Comparison of ENCODE assay signal across 24 cellular contexts in genomic region chr19:17037966-17038500, GRCh38. TPM values are rescaled to one million over a fixed set of nuclear protein-coding genes. Genes with fewer than 3 reads are reported as not detected.
DNase-seq lines count a peak whose midpoint lies in the region; TF ChIP-seq lines count a peak whose summit lies in the region.
"Had no signal": no experiment of that assay in that cellular context is flagged by ENCODE, and none has a peak within 500 bp of the region (broad histone marks: within the 10 kb centered on the region; RNA-seq: fewer than 3 reads in every experiment).

No MANE protein-coding gene starts in this region.

- peak; percentile 48 for DNase-seq in H7
- peak; percentile 11 for DNase-seq in RPMI7951 (ENCODE audit: low read depth)
- peak; percentile 27 to 30 for DNase-seq in hippocampal formation (lab: John Stamatoyannopoulos, UW)
- no peak for DNase-seq in osteocyte (ENCODE audit: extremely low spot score, unreplicated experiment)
- DNase-seq in SHP77 treated with DMSO at 0.1 percent for 48 hours (lab: John Stamatoyannopoulos, UW) = no peak
- DNase-seq in uterus = no peak
- no peak for DNase-seq in nephron progenitor cell
- DNase-seq: CD4-positive, alpha-beta memory T cell; COR-L47; DMS79; EL; GDM1; NCI-H1048; NCI-H1436; NCI-H187; NCI-H2171 treated with DMSO at 0.1 percent for 48 hours; NCI-H345; NCI-H510A treated with DMSO at 0.1 percent for 48 hours had no signal

- H3K4me1 Mint-ChIP-seq in osteocyte (ENCODE audit: unreplicated experiment) = peaks cover 37% of the 10 kb centered on the region
- H3K4me1 Mint-ChIP-seq in nephron progenitor cell = peaks cover 16% of the 10 kb centered on the region
- H3K4me1 Mint-ChIP-seq: CD4-positive, alpha-beta memory T cell had no signal

- H3K9me3 Mint-ChIP-seq in osteocyte (ENCODE audit: unreplicated experiment) (no peaks in the 10 kb centered on the region), nephron progenitor cell (no peaks in the 10 kb centered on the region)
- H3K9me3 Mint-ChIP-seq: CD4-positive, alpha-beta memory T cell had no signal

- TF ChIP-seq POLR2A in uterus (IDR thresholded peaks at IDR 0.05) = no peak

- H3K27me3 ChIP-seq in H7 (ENCODE audit: control insufficient read depth, insufficient read depth, low read length) = no peaks in the 10 kb centered on the region
- H3K27me3 ChIP-seq in uterus = no peaks in the 10 kb centered on the region

- H3K27ac Mint-ChIP-seq in osteocyte (ENCODE audit: unreplicated experiment) (peak overlapping the region; percentile 34), nephron progenitor cell (no peak overlapping the region)
- H3K27ac Mint-ChIP-seq: IgD-negative memory B cell had no signal

- H3K36me3 Mint-ChIP-seq in osteocyte (ENCODE audit: unreplicated experiment) = peaks cover 3% of the 10 kb centered on the region
- no peaks in the 10 kb centered on the region for H3K36me3 Mint-ChIP-seq in nephron progenitor cell (ENCODE audit: low read depth)
- H3K36me3 Mint-ChIP-seq: CD4-positive, alpha-beta memory T cell; IgD-negative memory B cell had no signal

- H3K27me3 Mint-ChIP-seq in osteocyte (ENCODE audit: unreplicated experiment) = peaks cover 5% of the 10 kb centered on the region
- H3K27me3 Mint-ChIP-seq in nephron progenitor cell (ENCODE audit: low read depth, poor library complexity) = peaks cover 25% of the 10 kb centered on the region

- TF ChIP-seq CTCF in osteocyte (IDR thresholded peaks at IDR 0.05) = no peak
- no peak for TF ChIP-seq CTCF in uterus (IDR thresholded peaks at IDR 0.05)
- TF ChIP-seq CTCF in nephron progenitor cell (IDR thresholded peaks at IDR 0.05) = no peak

- H3K36me3 ChIP-seq in H7 (replicated peaks; ENCODE audit: control insufficient read depth, insufficient read depth, low read length) = no peaks in the 10 kb centered on the region
- no peaks in the 10 kb centered on the region for H3K36me3 ChIP-seq in uterus
- H3K36me3 ChIP-seq: SJSA1 had no signal

- no peak overlapping the region for H3K4me3 Mint-ChIP-seq in osteocyte (ENCODE audit: unreplicated experiment)
- no peak overlapping the region for H3K4me3 Mint-ChIP-seq in nephron progenitor cell
- H3K4me3 Mint-ChIP-seq: CD4-positive, alpha-beta memory T cell; IgD-negative memory B cell had no signal

- no peaks in the 10 kb centered on the region for H3K9me3 ChIP-seq in uterus
- H3K9me3 ChIP-seq: A549, SJSA1 had no signal

- H3K4me3 ChIP-seq in H7 (ENCODE audit: insufficient read depth, low read depth, low read length) = no peak overlapping the region
- no peak overlapping the region for H3K4me3 ChIP-seq in uterus
- H3K4me3 ChIP-seq: A549, GM12878, SJSA1 had no signal

- no peak overlapping the region for H3K27ac ChIP-seq in uterus
- H3K27ac ChIP-seq: A549, HL-60, SJSA1 had no signal

- H3K4me1 ChIP-seq in uterus = no peaks in the 10 kb centered on the region
- H3K4me1 ChIP-seq: A549, SJSA1 had no signal

- intact Hi-C loops in uterus (cut with DNase I; ENCODE audit: low total_unique reads) = no loop called here

RNA-seq across cellular contexts. Expression of gene CPAMD8, which starts 11.4 kb away (rescaled TPM):
- 4.5 and 5.2 TPM in 2 replicates for total RNA-seq in H7 (2014; rRNA removed; shearing (Covaris generic))
- total RNA-seq in RPMI7951 (2014; rRNA removed; shearing (Covaris generic)) = 2.5 and 2.6 TPM in 2 replicates
- total RNA-seq in osteocyte (294 and 296 TPM in 2 replicates), uterus (10 to 100 TPM in 3 of 4 donors, 1 to 10 TPM in 1; 2.8 to 18.3 (median 15.7) TPM)
- total RNA-seq: H4 had no signal

RNA-seq across cellular contexts. Expression of gene HAUS8, which starts 37.2 kb away (rescaled TPM):
- 10.4 and 15.5 TPM in 2 replicates for total RNA-seq in H7 (2014; rRNA removed; shearing (Covaris generic))
- 13.8 and 15.9 TPM in 2 replicates for total RNA-seq in RPMI7951 (2014; rRNA removed; shearing (Covaris generic))
- total RNA-seq in osteocyte = 9.2 and 11.6 TPM in 2 replicates
- total RNA-seq in uterus = 10 to 100 TPM in 2 of 4 donors, 1 to 10 TPM in 2; 2.6 to 11.5 (median 6.9) TPM

RNA-seq across cellular contexts. Expression of gene MYO9B, which starts 37.5 kb away (rescaled TPM):
- 32.9 and 40.8 TPM in 2 replicates for total RNA-seq in H7 (2014; rRNA removed; shearing (Covaris generic))
- total RNA-seq in RPMI7951 (2014; rRNA removed; shearing (Covaris generic)) = 31.6 and 36.9 TPM in 2 replicates
- total RNA-seq in osteocyte (93.3 and 94.3 TPM in 2 replicates), uterus (100 to 1,000 TPM in 1 of 4 donors, 10 to 100 TPM in 3; 17.6 to 117 (median 54.1) TPM)

Comparison
In these comparisons a context has a peak if more than half of its experiments do, and no peak if none do; other contexts are left out.
1. DNase-seq: peak in H7 (single experiment), RPMI7951 (single experiment) and hippocampal formation (2 of 2); none in osteocyte (single experiment), SHP77 treated with DMSO at 0.1 percent for 48 hours (single experiment), uterus (0 of 2) and nephron progenitor cell (single experiment).
2. RNA of gene CPAMD8, which starts 11.4 kb away (total RNA-seq): 294 to 296 TPM in osteocyte; 2.8 to 18.3 TPM in uterus, 4.5 to 5.2 TPM in H7 and 2.5 to 2.6 TPM in RPMI7951; every median in the first group is over 10 times any median in the second.